10 cellular contexts compared by ENCODE assay signal in the genomic region with DNA sequence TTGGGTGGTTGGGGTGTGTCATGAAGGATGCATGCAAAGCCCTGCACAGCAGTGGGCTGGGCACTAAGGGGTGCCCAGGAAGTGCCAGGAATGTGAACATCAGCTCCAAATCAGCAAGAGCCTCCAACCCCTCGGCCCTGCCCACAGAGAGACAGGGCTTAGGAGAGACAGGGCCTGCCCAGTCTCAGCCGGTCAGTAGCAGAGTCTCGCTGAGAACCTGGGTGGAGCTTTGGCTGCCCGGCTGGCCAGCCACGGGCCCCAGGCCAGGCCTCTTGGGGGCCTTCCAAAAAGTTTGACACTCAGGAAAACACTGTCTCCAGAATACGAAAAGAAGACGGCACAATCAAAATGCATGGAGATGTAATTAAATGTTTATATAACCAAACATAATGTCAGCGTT. TPM values are rescaled to one million over a fixed set of nuclear protein-coding genes. Genes with fewer than 3 reads are reported as not detected.
A peak's percentile ranks its signal among the peaks of the same experiment; 100 is the strongest.
DNase-seq lines count a peak whose midpoint lies in the region; ATAC-seq and TF ChIP-seq lines count a peak whose summit lies in the region.
"Had no signal": no experiment of that assay in that cellular context is flagged by ENCODE, and none has a peak within 500 bp of the region (broad histone marks: within the 10 kb centered on the region; RNA-seq: fewer than 3 reads in every experiment).

No MANE protein-coding gene starts in this region.

- H3K9me3 Mint-ChIP-seq in brain: no peaks in the 10 kb centered on the region
- no peaks in the 10 kb centered on the region for H3K9me3 Mint-ChIP-seq in activated T-helper 2 cell treated with anti-CD3 and anti-CD28 coated beads, Interferon-gamma antibody, Interleukin-2, Interleukin-4, amounts not matched to agents 10 μg/mL and 5 μg/mL and 100 μg/mL, durations not matched to agents 14 hours and 24 hours and 36 hours
- no peaks in the 10 kb centered on the region for H3K9me3 Mint-ChIP-seq in immature natural killer cell
- H3K9me3 Mint-ChIP-seq: activated T-cell treated with anti-CD3 and anti-CD28 coated beads, Interleukin-2, amount 50 U/mL, for 4 hours had no signal

- intact Hi-C loops in left cardiac atrium (cut with DNase I): loop anchor here in 1 of 2 donors (10.0 kb wide), 1 partner anchor 149 kb away; the partner anchor contains the start of genes CFAP99 and ZFYVE28
- intact Hi-C loops in activated T-helper 2 cell treated with anti-CD3 and anti-CD28 coated beads, Interferon-gamma antibody, Interleukin-2, Interleukin-4, amounts not matched to agents 10 μg/mL and 5 μg/mL and 100 μg/mL, durations not matched to agents 14 hours and 24 hours and 36 hours (cut with micrococcal nuclease): no loop called here

- H3K36me3 Mint-ChIP-seq in brain (no peaks in the 10 kb centered on the region), immature natural killer cell (peaks cover 0 to 5% (median 4%) of the 10 kb centered on the region in 3 donors)
- H3K36me3 Mint-ChIP-seq in activated T-helper 2 cell treated with anti-CD3 and anti-CD28 coated beads, Interferon-gamma antibody, Interleukin-2, Interleukin-4, amounts not matched to agents 10 μg/mL and 5 μg/mL and 100 μg/mL, durations not matched to agents 14 hours and 24 hours and 36 hours (ENCODE audit: low read depth): no peaks in the 10 kb centered on the region

- H3K27ac Mint-ChIP-seq in brain (peak overlapping the region; percentile 44 to 85 (median 79)), immature natural killer cell (peak overlapping the region in 1 of 6 donors; percentile 57)
- H3K27ac Mint-ChIP-seq in activated T-helper 2 cell treated with anti-CD3 and anti-CD28 coated beads, Interferon-gamma antibody, Interleukin-2, Interleukin-4, amounts not matched to agents 10 μg/mL and 5 μg/mL and 100 μg/mL, durations not matched to agents 14 hours and 24 hours and 36 hours: no peak overlapping the region

- H3K4me3 Mint-ChIP-seq in brain: peak overlapping the region in 1 of 5 experiments; percentile 58
- H3K4me3 Mint-ChIP-seq in activated T-helper 2 cell treated with anti-CD3 and anti-CD28 coated beads, Interferon-gamma antibody, Interleukin-2, Interleukin-4, amounts not matched to agents 10 μg/mL and 5 μg/mL and 100 μg/mL, durations not matched to agents 14 hours and 24 hours and 36 hours (ENCODE audit: low read depth): no peak overlapping the region
- H3K4me3 Mint-ChIP-seq in immature natural killer cell: no peak overlapping the region
- H3K4me3 Mint-ChIP-seq: activated T-cell treated with anti-CD3 and anti-CD28 coated beads, Interleukin-2, amount 50 U/mL, for 4 hours had no signal

- TF ChIP-seq CTCF in brain (conservative IDR thresholded peaks at IDR 0.05): no peak

- DNase-seq in C1 segment of cervical spinal cord (lab: John Stamatoyannopoulos, UW) (peak in 9 of 14 donors; percentile 22 to 70 (median 37)), left cardiac atrium (peak; percentile 78), putamen (ENCODE audit: low spot score) (peak; percentile 43), immature natural killer cell (no peak), NCI-H1105 treated with DMSO at 0.1 percent for 48 hours (lab: John Stamatoyannopoulos, UW) (no peak)
- DNase-seq in activated T-helper 2 cell treated with anti-CD3 and anti-CD28 coated beads, Interferon-gamma antibody, Interleukin-2, Interleukin-4, amounts not matched to agents 10 μg/mL and 5 μg/mL and 100 μg/mL, durations not matched to agents 14 hours and 24 hours and 36 hours (ENCODE audit: low spot score): no peak
- DNase-seq in effector CD8-positive, alpha-beta T cell (lab: John Stamatoyannopoulos, UW): no peak
- DNase-seq: activated T-cell treated with anti-CD3 and anti-CD28 coated beads, Interleukin-2, amount 50 U/mL, for 4 hours; AML-193 had no signal

- H3K27me3 Mint-ChIP-seq in brain (no peaks in the 10 kb centered on the region), immature natural killer cell (ENCODE audit: low read depth in 3 of 3) (peaks cover 0 to 3% (median 3%) of the 10 kb centered on the region in 3 donors)
- H3K27me3 Mint-ChIP-seq in activated T-helper 2 cell treated with anti-CD3 and anti-CD28 coated beads, Interferon-gamma antibody, Interleukin-2, Interleukin-4, amounts not matched to agents 10 μg/mL and 5 μg/mL and 100 μg/mL, durations not matched to agents 14 hours and 24 hours and 36 hours (ENCODE audit: low read depth): no peaks in the 10 kb centered on the region

- H3K4me1 Mint-ChIP-seq in brain (peaks cover 28% of the 10 kb centered on the region), immature natural killer cell (peaks cover 0 to 5% of the 10 kb centered on the region in 2 donors)
- no peaks in the 10 kb centered on the region for H3K4me1 Mint-ChIP-seq in activated T-helper 2 cell treated with anti-CD3 and anti-CD28 coated beads, Interferon-gamma antibody, Interleukin-2, Interleukin-4, amounts not matched to agents 10 μg/mL and 5 μg/mL and 100 μg/mL, durations not matched to agents 14 hours and 24 hours and 36 hours (ENCODE audit: low read depth)

- ATAC-seq in left cardiac atrium: peak in 1 of 2 donors; percentile 16
- ATAC-seq: activated T-cell treated with anti-CD3 and anti-CD28 coated beads, Interleukin-2, amount 50 U/mL, for 4 hours had no signal

RNA-seq across cellular contexts. Expression of gene MXD4, which starts 4.3 kb away (rescaled TPM):
- polyA plus RNA-seq in brain (ENCODE audit: insufficient read depth, low read depth, low replicate concordance) (58.0 TPM), immature natural killer cell (10 to 100 TPM; 55.0 to 56.1 (median 55.0) TPM)
- total RNA-seq in left cardiac atrium: 10 to 100 TPM; 27.7 to 46.9 TPM
- total RNA-seq in activated T-helper 2 cell treated with anti-CD3 and anti-CD28 coated beads, Interferon-gamma antibody, Interleukin-2, Interleukin-4, amounts not matched to agents 10 μg/mL and 5 μg/mL and 100 μg/mL, durations not matched to agents 14 hours and 24 hours and 36 hours: 7.9 and 8.9 TPM in 2 replicates

RNA-seq across cellular contexts. Expression of gene HAUS3, which starts 24.3 kb away (rescaled TPM):
- 3.8 TPM for polyA plus RNA-seq in brain (ENCODE audit: insufficient read depth, low read depth, low replicate concordance)
- total RNA-seq in left cardiac atrium: 1 to 10 TPM; 6.7 to 7.3 TPM
- 17.1 and 18.6 TPM in 2 replicates for total RNA-seq in activated T-helper 2 cell treated with anti-CD3 and anti-CD28 coated beads, Interferon-gamma antibody, Interleukin-2, Interleukin-4, amounts not matched to agents 10 μg/mL and 5 μg/mL and 100 μg/mL, durations not matched to agents 14 hours and 24 hours and 36 hours
- 10 to 100 TPM; 12.8 to 21.7 (median 16.5) TPM for polyA plus RNA-seq in immature natural killer cell

RNA-seq across cellular contexts. Expression of gene POLN, which starts 24.3 kb away (rescaled TPM):
- polyA plus RNA-seq in brain (ENCODE audit: insufficient read depth, low read depth, low replicate concordance): 1.1 TPM
- total RNA-seq in left cardiac atrium: 1 to 10 TPM; 2.4 to 6.3 TPM
- 1.3 and 1.4 TPM in 2 replicates for total RNA-seq in activated T-helper 2 cell treated with anti-CD3 and anti-CD28 coated beads, Interferon-gamma antibody, Interleukin-2, Interleukin-4, amounts not matched to agents 10 μg/mL and 5 μg/mL and 100 μg/mL, durations not matched to agents 14 hours and 24 hours and 36 hours
- polyA plus RNA-seq in immature natural killer cell: 1 to 10 TPM in 1 of 3 donors, under 1 TPM in 1, not detected in 1; 0.41 to 1.6 TPM

Comparison
In these comparisons a context has a peak if more than half of its experiments do, and no peak if none do; other contexts are left out.
1. DNase-seq: peak in C1 segment of cervical spinal cord (9 of 14), left cardiac atrium (single experiment) and putamen (single experiment); none in activated T-helper 2 cell treated with anti-CD3 and anti-CD28 coated beads, Interferon-gamma antibody, Interleukin-2, Interleukin-4, amounts not matched to agents 10 μg/mL and 5 μg/mL and 100 μg/mL, durations not matched to agents 14 hours and 24 hours and 36 hours (single experiment), effector CD8-positive, alpha-beta T cell (single experiment), immature natural killer cell (0 of 3) and NCI-H1105 treated with DMSO at 0.1 percent for 48 hours (single experiment).